In genomic region chr1:109739738-109740614, GRCh38 we compare ENCODE assay signal across 1 cellular context.
TF ChIP-seq lines count a peak whose summit lies in the region.

No MANE protein-coding gene starts in this region.

TF ChIP-seq in HepG2, 621 proteins besides CTCF, POLR2A, EP300 and RAD21 (continued from another document and continues in another):
- TF ChIP-seq ZNF12 (CRISPR knock-in tag; IDR thresholded peaks at IDR 0.05) (no peak), SP1 (IDR thresholded peaks at IDR 0.05) (no peak), SP1 (CRISPR knock-in tag; IDR thresholded peaks at IDR 0.05) (peak; percentile 66), MIER2 (CRISPR knock-in tag; IDR thresholded peaks at IDR 0.05) (no peak), RFX1 (IDR thresholded peaks at IDR 0.05) (no peak), DR1 (CRISPR knock-in tag; IDR thresholded peaks at IDR 0.05) (peak; percentile 95), POLR2G (IDR thresholded peaks at IDR 0.05; ENCODE audit: low read depth, low read length) (peak; percentile 93), AFF4 (CRISPR knock-in tag; IDR thresholded peaks at IDR 0.05) (no peak), ZNF619 (CRISPR knock-in tag; IDR thresholded peaks at IDR 0.05) (peak; percentile 54; the same call in 1 of the 2 replicates), E2F5 (CRISPR knock-in tag; conservative IDR thresholded peaks at IDR 0.05) (no peak), FOXJ3 (CRISPR knock-in tag; IDR thresholded peaks at IDR 0.05; ENCODE audit: borderline replicate concordance) (no peak), SPEN (CRISPR knock-in tag; IDR thresholded peaks at IDR 0.05; ENCODE audit: low read depth) (no peak), USF2 (IDR thresholded peaks at IDR 0.05; ENCODE audit: low read depth, low read length) (no peak), USF2 (CRISPR knock-in tag; IDR thresholded peaks at IDR 0.05; ENCODE audit: borderline replicate concordance) (no peak), ARID4A (CRISPR knock-in tag; IDR thresholded peaks at IDR 0.05; ENCODE audit: borderline replicate concordance) (peak; percentile 88; the same call in 1 of the 2 replicates), ZNF317 (CRISPR knock-in tag; IDR thresholded peaks at IDR 0.05) (no peak), HOXA7 (CRISPR knock-in tag; IDR thresholded peaks at IDR 0.05) (no peak), ZNF652 (CRISPR knock-in tag; IDR thresholded peaks at IDR 0.05; ENCODE audit: borderline replicate concordance, low read depth) (no peak), IRF9 (CRISPR knock-in tag; IDR thresholded peaks at IDR 0.05; ENCODE audit: borderline replicate concordance) (peak; percentile 94), ZNF414 (CRISPR knock-in tag; IDR thresholded peaks at IDR 0.05) (0 out of 2 replicates have a peak, but pooled peaks have one; percentile 23), SRSF4 (IDR thresholded peaks at IDR 0.05; ENCODE audit: low read depth, low read length, poor library complexity, severe bottlenecking) (no peak), ATF7 (IDR thresholded peaks at IDR 0.05) (no peak), ATF7 (CRISPR knock-in tag; IDR thresholded peaks at IDR 0.05) (no peak), PCBP2 (optimal IDR thresholded peaks at IDR 0.05; ENCODE audit: low read depth, low read length, poor library complexity, severe bottlenecking) (no peak), HNF1B (CRISPR knock-in tag; IDR thresholded peaks at IDR 0.05) (peak; percentile 81), MAZ (IDR thresholded peaks at IDR 0.05; ENCODE audit: borderline replicate concordance, low read depth, low read length) (peak; percentile 89), MAZ (CRISPR knock-in tag; IDR thresholded peaks at IDR 0.05; ENCODE audit: low read depth) (peak; percentile 94), ZBTB21 (CRISPR knock-in tag; IDR thresholded peaks at IDR 0.05) (no peak), THAP9 (CRISPR knock-in tag; IDR thresholded peaks at IDR 0.05; ENCODE audit: borderline replicate concordance) (peak; percentile 42; the same call in 1 of the 2 replicates), HNRNPH1 (optimal IDR thresholded peaks at IDR 0.05; ENCODE audit: low read depth, low read length) (no peak), ZBTB3 (CRISPR knock-in tag; IDR thresholded peaks at IDR 0.05; ENCODE audit: borderline replicate concordance, low read depth) (0 out of 2 replicates have a peak, but pooled peaks have one; percentile 62), PRDM15 (CRISPR knock-in tag; IDR thresholded peaks at IDR 0.05) (no peak), HINFP (CRISPR knock-in tag; IDR thresholded peaks at IDR 0.05; ENCODE audit: low read depth) (peak; percentile 62)
